ENCODE assay signal across 15 cellular contexts in the genomic region with DNA sequence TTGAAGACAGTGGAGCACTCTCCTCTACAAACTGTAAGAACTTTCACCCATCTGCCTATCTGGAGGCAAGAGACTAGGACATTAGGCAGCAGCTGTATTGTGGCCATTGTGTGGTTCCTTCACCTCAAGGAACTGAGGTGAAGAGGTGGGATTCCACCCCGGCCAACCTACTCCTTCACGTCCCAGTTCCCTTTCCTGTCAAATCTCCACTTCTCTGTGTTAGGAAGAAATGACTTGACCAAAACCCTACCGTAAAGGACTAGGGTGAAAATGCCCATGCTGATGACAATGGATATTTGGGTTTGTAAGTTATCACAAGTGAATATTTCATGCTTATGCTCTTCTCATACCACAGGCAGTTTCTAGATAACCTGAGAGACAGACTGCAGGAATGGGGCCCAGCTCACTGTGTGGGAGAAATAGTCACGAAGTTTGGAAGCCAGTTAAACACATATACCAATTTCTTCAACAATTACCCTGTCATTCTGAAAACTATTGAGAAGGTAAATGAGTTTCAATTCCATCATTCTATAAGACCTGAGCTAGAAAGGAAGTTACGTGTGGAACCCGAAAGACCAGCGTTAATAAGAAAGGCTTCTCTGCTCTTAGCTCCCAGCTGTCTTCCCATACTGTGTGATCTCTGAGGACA.
DNase-seq lines count a peak whose midpoint lies in the region; ATAC-seq and TF ChIP-seq lines count a peak whose summit lies in the region.
"Had no signal": no experiment of that assay in that cellular context is flagged by ENCODE, and none has a peak within 500 bp of the region (broad histone marks: within the 10 kb centered on the region; RNA-seq: fewer than 3 reads in every experiment).

No MANE protein-coding gene starts in this region.

- no peaks in the 10 kb centered on the region for H3K4me1 ChIP-seq in lower lobe of right lung
- H3K4me1 ChIP-seq: vagina had no signal

- H3K27me3 ChIP-seq in GM06990 (replicated peaks; ENCODE audit: control insufficient read depth, insufficient read depth, low read length) (no peaks in the 10 kb centered on the region), lower lobe of right lung (ENCODE audit: low read depth) (no peaks in the 10 kb centered on the region)
- H3K27me3 ChIP-seq: vagina had no signal

- H3K9me3 ChIP-seq in lower lobe of right lung: no peaks in the 10 kb centered on the region
- H3K9me3 ChIP-seq: vagina had no signal

- peaks cover 5% of the 10 kb centered on the region for H3K4me1 Mint-ChIP-seq in activated naive CD8-positive, alpha-beta T cell treated with anti-CD3 and anti-CD28 coated beads for 36 hours
- H3K4me1 Mint-ChIP-seq: activated naive CD8-positive, alpha-beta T cell treated with anti-CD3 and anti-CD28 coated beads, Interleukin-2, amount 50 U/mL, for 24 hours had no signal

- H3K4me3 ChIP-seq in GM06990 (replicated peaks; ENCODE audit: low read depth, low read length) (no peak overlapping the region), lower lobe of right lung (no peak overlapping the region)
- H3K4me3 ChIP-seq: vagina had no signal

- peak; percentile 85 for ATAC-seq in GM18868 (IDR thresholded peaks at IDR 0.05; ENCODE audit: unreplicated experiment)
- peak; percentile 79 for ATAC-seq in GM21576 (IDR thresholded peaks at IDR 0.05; ENCODE audit: unreplicated experiment)
- ATAC-seq in HG03135 (IDR thresholded peaks at IDR 0.05; ENCODE audit: unreplicated experiment): peak; percentile 59
- ATAC-seq in lower lobe of right lung: no peak
- ATAC-seq: activated naive CD8-positive, alpha-beta T cell treated with anti-CD3 and anti-CD28 coated beads, Interleukin-2, amount 50 U/mL, for 24 hours had no signal

- no peaks in the 10 kb centered on the region for H3K36me3 Mint-ChIP-seq in activated naive CD8-positive, alpha-beta T cell treated with anti-CD3 and anti-CD28 coated beads for 36 hours

- no peak overlapping the region for H3K27ac Mint-ChIP-seq in activated naive CD8-positive, alpha-beta T cell treated with anti-CD3 and anti-CD28 coated beads for 36 hours
- H3K27ac Mint-ChIP-seq: activated naive CD8-positive, alpha-beta T cell treated with anti-CD3 and anti-CD28 coated beads, Interleukin-2, amount 50 U/mL, for 24 hours had no signal

- no peaks in the 10 kb centered on the region for H3K36me3 ChIP-seq in GM06990 (ENCODE audit: control insufficient read depth, insufficient read depth, low read length)
- H3K36me3 ChIP-seq in lower lobe of right lung: no peaks in the 10 kb centered on the region
- H3K36me3 ChIP-seq: vagina had no signal

- H3K4me3 Mint-ChIP-seq in activated naive CD8-positive, alpha-beta T cell treated with anti-CD3 and anti-CD28 coated beads for 36 hours: no peak overlapping the region
- H3K4me3 Mint-ChIP-seq: activated naive CD8-positive, alpha-beta T cell treated with anti-CD3 and anti-CD28 coated beads, Interleukin-2, amount 50 U/mL, for 24 hours had no signal

- H3K27ac ChIP-seq in lower lobe of right lung: no peak overlapping the region
- H3K27ac ChIP-seq: vagina had no signal

- DNase-seq in GM06990 (ENCODE audit: extremely low read depth, insufficient read length): peak; percentile 74
- DNase-seq in activated naive CD8-positive, alpha-beta T cell treated with anti-CD3 and anti-CD28 coated beads for 36 hours: no peak
- DNase-seq in hypothalamus (lab: John Stamatoyannopoulos, UW): no peak
- no peak for DNase-seq in lower lobe of right lung
- DNase-seq in inferior parietal cortex (ENCODE audit: extremely low spot score): no peak
- DNase-seq: activated naive CD8-positive, alpha-beta T cell treated with anti-CD3 and anti-CD28 coated beads, Interleukin-2, amount 50 U/mL, for 24 hours; AML-193; glutamatergic neuron; mesendoderm; NCI-H2029; retina had no signal

- no peaks in the 10 kb centered on the region for H3K27me3 Mint-ChIP-seq in activated naive CD8-positive, alpha-beta T cell treated with anti-CD3 and anti-CD28 coated beads for 36 hours
- H3K27me3 Mint-ChIP-seq: activated naive CD8-positive, alpha-beta T cell treated with anti-CD3 and anti-CD28 coated beads, Interleukin-2, amount 50 U/mL, for 24 hours had no signal

- TF ChIP-seq CTCF in GM06990 (IDR thresholded peaks at IDR 0.05; ENCODE audit: insufficient read depth, low read length, poor library complexity, severe bottlenecking): no peak
- no peak for TF ChIP-seq CTCF in lower lobe of right lung (IDR thresholded peaks at IDR 0.05)

- no peaks in the 10 kb centered on the region for H3K9me3 Mint-ChIP-seq in activated naive CD8-positive, alpha-beta T cell treated with anti-CD3 and anti-CD28 coated beads for 36 hours
- H3K9me3 Mint-ChIP-seq: activated naive CD8-positive, alpha-beta T cell treated with anti-CD3 and anti-CD28 coated beads, Interleukin-2, amount 50 U/mL, for 24 hours had no signal

- intact Hi-C loops in lower lobe of right lung (cut with DNase I): no loop called here

Comparison
In these comparisons a context has a peak if more than half of its experiments do, and no peak if none do; other contexts are left out.
1. ATAC-seq: peak in GM18868 (single experiment), GM21576 (single experiment) and HG03135 (single experiment); none in lower lobe of right lung (0 of 2).